Comparison of ENCODE assay signal across 4 cellular contexts in the genomic region with DNA sequence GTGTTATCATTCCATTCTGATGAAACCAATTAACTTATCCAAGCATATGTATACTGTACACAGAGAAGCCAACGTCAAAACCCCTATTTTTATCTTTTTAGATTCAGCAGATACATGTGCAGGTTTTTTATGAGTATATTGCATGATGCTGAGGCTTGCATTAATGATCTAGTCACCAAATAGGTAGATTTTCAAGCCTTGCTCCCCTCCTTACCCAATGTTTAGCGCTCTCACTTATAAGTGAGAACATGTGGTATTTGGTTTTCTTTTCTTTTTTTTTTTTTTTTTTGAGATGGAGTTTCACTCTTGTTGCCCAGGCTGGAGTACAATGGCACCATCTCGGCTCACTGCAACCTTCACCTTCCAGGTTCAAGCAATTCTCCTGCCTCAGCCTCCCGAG. TPM values are rescaled to one million over a fixed set of nuclear protein-coding genes. Genes with fewer than 3 reads are reported as not detected.
"Had no signal": no experiment of that assay in that cellular context is flagged by ENCODE, and none has a peak within 500 bp of the region (broad histone marks: within the 10 kb centered on the region; RNA-seq: fewer than 3 reads in every experiment).

No MANE protein-coding gene starts in this region.

RNA-seq across cellular contexts. Expression of gene NCR1, which starts 1.7 kb away (rescaled TPM):
- total RNA-seq: LHCN-M2, M059J, MCF 10A, NCI-H460 had no signal

RNA-seq across cellular contexts. Expression of gene FCAR, which starts 30.2 kb away (rescaled TPM):
- total RNA-seq: LHCN-M2, M059J, MCF 10A, NCI-H460 had no signal

RNA-seq across cellular contexts. Expression of gene NLRP7, which starts 43.1 kb away (rescaled TPM):
- total RNA-seq: LHCN-M2, M059J, MCF 10A, NCI-H460 had no signal

RNA-seq across cellular contexts. Expression of gene KIR3DL2, which starts 54.0 kb away (rescaled TPM):
- total RNA-seq: LHCN-M2, M059J, MCF 10A, NCI-H460 had no signal
